In genomic region chr1:228452194-228453021, GRCh38 we compare ENCODE assay signal across 16 cellular contexts. TPM values are rescaled to one million over a fixed set of nuclear protein-coding genes. Genes with fewer than 3 reads are reported as not detected.
DNase-seq lines count a peak whose midpoint lies in the region; ATAC-seq, FAIRE-seq and TF ChIP-seq lines count a peak whose summit lies in the region.
"Had no signal": no experiment of that assay in that cellular context is flagged by ENCODE, and none has a peak within 500 bp of the region (broad histone marks: within the 10 kb centered on the region; RNA-seq: fewer than 3 reads in every experiment).

No MANE protein-coding gene starts in this region.

- in situ Hi-C loops in K562 (cut with MboI): loop anchor here (10.0 kb wide), 1 partner anchor 108 kb away; no protein-coding TSS in a partner anchor

- H3K9me3 ChIP-seq in K562 (replicated peaks; ENCODE audit: control insufficient read depth, insufficient read depth, low read depth, low read length) (no peaks in the 10 kb centered on the region), neuronal stem cell (replicated peaks in 1 of 2; ENCODE audit: control insufficient read depth in 2 of 2, insufficient read depth in 1 of 2, low read depth in 1 of 2, low read length in 2 of 2) (no peaks in the 10 kb centered on the region)
- H3K9me3 ChIP-seq: heart right ventricle had no signal

- H3K27ac ChIP-seq in K562 (ENCODE audit: extremely low read depth, low read depth, low read length): peak overlapping the region; percentile 41; the same call in 2 of the 3 replicates
- H3K27ac ChIP-seq in neuronal stem cell (replicated peaks; ENCODE audit: low read length): no peak overlapping the region
- H3K27ac ChIP-seq: heart right ventricle, SK-N-MC had no signal

- H2BK5ac ChIP-seq in neuronal stem cell (ENCODE audit: low read length): peak overlapping the region; percentile 24

- no peaks in the 10 kb centered on the region for H3K27me3 ChIP-seq in K562 (ENCODE audit: control insufficient read depth in 2 of 2, insufficient read depth in 2 of 2, low read length in 2 of 2)
- H3K27me3 ChIP-seq in neuronal stem cell (ENCODE audit: control insufficient read depth in 3 of 3, insufficient read depth in 3 of 3, low read depth in 1 of 3, low read length in 3 of 3): peaks cover 0 to 5% (median 0%) of the 10 kb centered on the region in 3 experiments

- TF ChIP-seq POLR2A in K562 (conservative IDR thresholded peaks at IDR 0.05): peak; percentile 42

- H3K4ac ChIP-seq in neuronal stem cell (ENCODE audit: low read length): no peak overlapping the region

- BruUV-seq in K562 (replicated peaks; lab: Mats Ljungman, UMichigan): no TSS peak

- peak overlapping the region; percentile 15; the same call in 1 of the 2 replicates for H3K4me2 ChIP-seq in K562 (ENCODE audit: insufficient read depth, low read length)
- no peak overlapping the region for H3K4me2 ChIP-seq in neuronal stem cell (ENCODE audit: insufficient read depth, low read length, poor library complexity, severe bottlenecking)

- ATAC-seq in K562 (peak; percentile 25), HG03460 (IDR thresholded peaks at IDR 0.05; ENCODE audit: unreplicated experiment) (no peak), HG02981 (IDR thresholded peaks at IDR 0.05; ENCODE audit: unreplicated experiment) (no peak)
- ATAC-seq: activated CD4-positive, CD25-positive, alpha-beta regulatory T cell treated with anti-CD3 and anti-CD28 coated beads, Interleukin-2, amount 50 U/mL, for 24 hours had no signal

- no peak for TF ChIP-seq CTCF in K562 (IDR thresholded peaks at IDR 0.05 in 2 of 3, conservative IDR thresholded peaks at IDR 0.05 in 1 of 3; ENCODE audit: insufficient read depth in 2 of 3, low read depth in 1 of 3, low read length in 3 of 3)

- H3K23ac ChIP-seq in neuronal stem cell (ENCODE audit: low read depth, low read length, poor library complexity): peak overlapping the region; percentile 60

- TF ChIP-seq EP300 in K562 (IDR thresholded peaks at IDR 0.05; ENCODE audit: low read length): peak; percentile 70

- 50% methylated on average over 10 of the region's 10 CpGs for WGBS in K562 (ENCODE audit: insufficient coverage, low coverage, missing lambda C conversion rate)
- WGBS in neuronal stem cell (ENCODE audit: extremely low coverage in 2 of 2, insufficient read length in 2 of 2, insufficient replicate concordance in 1 of 2), 2 donors: no CpG with 5 or more reads among the region's 10 CpGs

- no peaks in the 10 kb centered on the region; the same call in 1 of the 2 replicates for H4K20me1 ChIP-seq in K562 (replicated peaks; ENCODE audit: control insufficient read depth, insufficient read depth, low read length)

- POLR2A ChIA-PET in K562 (lab: Yijun Ruan, JAX): interaction anchor here (0.6 to 2.0 kb wide), 11 partner anchors 9 to 113 kb away, joined by 3 to 11 read pairs (median 4); no protein-coding TSS in a partner anchor

- no peak overlapping the region for H3K14ac ChIP-seq in neuronal stem cell (ENCODE audit: low read length)

- no peak overlapping the region for H2BK12ac ChIP-seq in neuronal stem cell (ENCODE audit: low read length)

- H3K4me3 ChIP-seq in K562 (no peak overlapping the region), neuronal stem cell (ENCODE audit: low read length in 2 of 2) (no peak overlapping the region)
- H3K4me3 ChIP-seq: heart right ventricle, SK-N-MC had no signal

- intact Hi-C loops in K562 (cut with micrococcal nuclease): loop anchor here (5.0 kb wide), 1 partner anchor 100 kb away; no protein-coding TSS in a partner anchor

- no peak overlapping the region for H2BK120ac ChIP-seq in neuronal stem cell (ENCODE audit: low read depth, low read length)

- peak overlapping the region; percentile 43 for H4K8ac ChIP-seq in neuronal stem cell (ENCODE audit: low read depth, low read length)

- peaks cover 15% of the 10 kb centered on the region for H3K9me1 ChIP-seq in K562 (ENCODE audit: control insufficient read depth, insufficient read depth, low read length)

- H3K79me2 ChIP-seq in K562 (ENCODE audit: control insufficient read depth, insufficient read depth, low read length): peaks cover 32% of the 10 kb centered on the region

- H2AFZ ChIP-seq in K562 (ENCODE audit: low read depth, low read length) (no peak overlapping the region), neuronal stem cell (ENCODE audit: low read length) (no peak overlapping the region)

- H2AK5ac ChIP-seq in neuronal stem cell (ENCODE audit: low read depth, low read length): peak overlapping the region; percentile 43

- FAIRE-seq in K562 (lab: Jason Lieb, UNC): peak; percentile 23
- FAIRE-seq: endothelial cell of umbilical vein had no signal

- no peak overlapping the region for H4K91ac ChIP-seq in neuronal stem cell (ENCODE audit: low read depth, low read length, poor library complexity)

- H3K18ac ChIP-seq in neuronal stem cell (ENCODE audit: low read length): no peak overlapping the region

- peaks cover 28 to 32% of the 10 kb centered on the region in 2 experiments for H3K4me1 ChIP-seq in K562 (replicated peaks in 1 of 2; ENCODE audit: control insufficient read depth in 2 of 2, insufficient read depth in 2 of 2, low read length in 2 of 2)
- peaks cover 0 to 3% of the 10 kb centered on the region in 2 donors for H3K4me1 ChIP-seq in neuronal stem cell (ENCODE audit: control insufficient read depth in 2 of 2, insufficient read depth in 1 of 2, low read depth in 1 of 2, low read length in 2 of 2)

- H2BK15ac ChIP-seq in neuronal stem cell (ENCODE audit: low read length): no peak overlapping the region

- CTCF ChIA-PET in K562 (lab: Yijun Ruan, JAX; ENCODE audit: low intra/inter-chr PET ratio): no interaction called here

- H3K79me1 ChIP-seq in neuronal stem cell (ENCODE audit: low read depth, low read length): no peaks in the 10 kb centered on the region

- DNase-seq in ELF-1 (ENCODE audit: low read depth, low spot score) (peak; percentile 40), NAMALWA (ENCODE audit: low spot score) (peak; percentile 15), K562 (ENCODE audit: extremely low read depth in 1 of 4, low spot score in 3 of 4) (peak; percentile 73 to 83 (median 78)), neuronal stem cell (ENCODE audit: low spot score) (no peak), DMS53 (lab: John Stamatoyannopoulos, UW) (no peak), HPDE6-E6E7 (ENCODE audit: extremely low spot score) (no peak)
- DNase-seq: DMS79 treated with DMSO at 0.1 percent for 48 hours, heart right ventricle, left cardiac atrium, NCI-H1048, posterior cingulate gyrus had no signal

- peaks cover 26% of the 10 kb centered on the region for H3K36me3 ChIP-seq in K562 (ENCODE audit: control insufficient read depth, insufficient read depth, low read length)
- H3K36me3 ChIP-seq in neuronal stem cell (replicated peaks in 1 of 2; ENCODE audit: control insufficient read depth in 2 of 2, insufficient read depth in 2 of 2, low read length in 2 of 2): peaks cover 0 to 11% of the 10 kb centered on the region in 2 donors

- H3K9ac ChIP-seq in K562 (ENCODE audit: insufficient read depth in 1 of 2, low read depth in 2 of 2, low read length in 2 of 2) (peak overlapping the region in 1 of 2 experiments; percentile 82; a peak in 2 of 4 replicates), neuronal stem cell (ENCODE audit: low read depth, low read length, poor library complexity) (no peak overlapping the region)

- no peak for TF ChIP-seq RAD21 in K562 (CRISPR knock-in tag; conservative IDR thresholded peaks at IDR 0.05 in 1 of 2, IDR thresholded peaks at IDR 0.05 in 1 of 2)

RNA-seq across cellular contexts. Expression of gene RNF187, which starts 34.8 kb away (rescaled TPM):
- total RNA-seq in K562 (2011; cell fraction: chromatin; rRNA removed; ENCODE audit: low replicate concordance): 15.0 and 31.2 TPM in 2 replicates
- 24.3 and 25.7 TPM in 2 replicates for total RNA-seq in K562 (2011; cell fraction: nucleolus; rRNA removed)
- 24.3 and 28.9 TPM in 2 replicates for total RNA-seq in K562 (2011; cell fraction: nucleoplasm; rRNA removed)
- total RNA-seq in K562 (2014; rRNA removed): 44.1 and 53.7 TPM in 2 replicates
- total RNA-seq in K562 (2014; rRNA removed; fragmentation: Illumina TruSeq; extraction: Trizol): 32.0 and 40.3 TPM in 2 replicates
- 36.8 and 38.1 TPM in 2 replicates for total RNA-seq in K562 (2015; rRNA removed; fragmentation: Illumina TruSeq; extraction: Trizol)
- total RNA-seq in K562 (2021): 114 and 119 TPM in 2 replicates
- 45.6 and 52.7 TPM in 2 replicates for polyA plus RNA-seq in K562 (2011; rRNA removed)
- polyA plus RNA-seq in K562 (2011; cell fraction: cytosol; rRNA removed): 69.5 and 81.8 TPM in 2 replicates
- 23.0 and 28.0 TPM in 2 replicates for polyA plus RNA-seq in K562 (2011; cell fraction: nucleus; rRNA removed)
- 80.6 and 187 TPM in 2 replicates for polyA plus RNA-seq in K562 (2012)
- 53.9 and 60.8 TPM in 2 replicates for polyA plus RNA-seq in K562 (2014; fragmentation: Illumina TruSeq; extraction: Trizol)
- 1 to 10 TPM; 2.3 to 3.2 TPM for polyA plus RNA-seq in K562 (2014; fragmentation: Nextera tagmentation; extraction: Ambion mirVana)
- polyA plus RNA-seq in K562 (2014; rRNA removed): 41.9 and 42.2 TPM in 2 replicates
- 42.6 and 50.7 TPM in 2 replicates for polyA minus RNA-seq in K562 (2011; rRNA and poly(A)+ RNA removed)
- 44.9 and 65.3 TPM in 2 replicates for polyA minus RNA-seq in K562 (2011; cell fraction: cytosol; rRNA and poly(A)+ RNA removed)
- polyA minus RNA-seq in K562 (2011; cell fraction: nucleus; rRNA and poly(A)+ RNA removed): 7.5 and 16.1 TPM in 2 replicates
- 35.9 TPM for polyA plus RNA-seq in neuronal stem cell (2013, experiment 1 of 2)
- 35.7 TPM for polyA plus RNA-seq in neuronal stem cell (2013, experiment 2 of 2)

RNA-seq across cellular contexts. Expression of gene TRIM17, which starts 35.7 kb away (rescaled TPM):
- total RNA-seq in K562 (2011; cell fraction: chromatin; rRNA removed; ENCODE audit: low replicate concordance): not detected in 2 replicates
- 0.26 TPM in 1 of 2 replicates, not detected in the other for total RNA-seq in K562 (2011; cell fraction: nucleolus; rRNA removed)
- total RNA-seq in K562 (2011; cell fraction: nucleoplasm; rRNA removed): not detected in 2 replicates
- total RNA-seq in K562 (2014; rRNA removed) (not detected in 2 replicates), K562 (2014; rRNA removed; fragmentation: Illumina TruSeq; extraction: Trizol) (not detected in 2 replicates), K562 (2015; rRNA removed; fragmentation: Illumina TruSeq; extraction: Trizol) (not detected in 2 replicates), K562 (2021) (not detected in 2 replicates)
- polyA plus RNA-seq in K562 (2011; rRNA removed) (not detected in 2 replicates), K562 (2014; fragmentation: Illumina TruSeq; extraction: Trizol) (not detected in 2 replicates), K562 (2014; fragmentation: Nextera tagmentation; extraction: Ambion mirVana) (not detected), K562 (2014; rRNA removed) (not detected in 2 replicates)
- not detected in 2 replicates for polyA plus RNA-seq in K562 (2011; cell fraction: cytosol; rRNA removed)
- polyA plus RNA-seq in K562 (2011; cell fraction: nucleus; rRNA removed): 0.07 TPM in 1 of 2 replicates, not detected in the other
- 0.35 and 0.83 TPM in 2 replicates for polyA plus RNA-seq in K562 (2012)
- polyA minus RNA-seq in K562 (2011; rRNA and poly(A)+ RNA removed): not detected in 2 replicates
- not detected in 2 replicates for polyA minus RNA-seq in K562 (2011; cell fraction: cytosol; rRNA and poly(A)+ RNA removed)
- polyA minus RNA-seq in K562 (2011; cell fraction: nucleus; rRNA and poly(A)+ RNA removed): not detected in 2 replicates
- polyA plus RNA-seq in neuronal stem cell (2013, experiment 1 of 2): 4.1 TPM
- polyA plus RNA-seq in neuronal stem cell (2013, experiment 2 of 2): 3.7 TPM
- total RNA-seq: endothelial cell of umbilical vein had no signal
- polyA plus RNA-seq: endothelial cell of umbilical vein had no signal

RNA-seq across cellular contexts. Expression of gene TRIM11, which starts 45.8 kb away (rescaled TPM):
- total RNA-seq in K562 (2011; cell fraction: chromatin; rRNA removed; ENCODE audit: low replicate concordance): 106 and 219 TPM in 2 replicates
- 114 and 116 TPM in 2 replicates for total RNA-seq in K562 (2011; cell fraction: nucleolus; rRNA removed)
- total RNA-seq in K562 (2011; cell fraction: nucleoplasm; rRNA removed): 107 and 126 TPM in 2 replicates
- total RNA-seq in K562 (2014; rRNA removed) (45.1 and 49.1 TPM in 2 replicates), K562 (2014; rRNA removed; fragmentation: Illumina TruSeq; extraction: Trizol) (14.8 and 18.0 TPM in 2 replicates), K562 (2015; rRNA removed; fragmentation: Illumina TruSeq; extraction: Trizol) (29.7 and 29.8 TPM in 2 replicates), K562 (2021) (64.3 and 66.8 TPM in 2 replicates)
- polyA plus RNA-seq in K562 (2011; rRNA removed) (17.5 and 26.5 TPM in 2 replicates), K562 (2014; fragmentation: Illumina TruSeq; extraction: Trizol) (33.7 and 35.0 TPM in 2 replicates), K562 (2014; fragmentation: Nextera tagmentation; extraction: Ambion mirVana) (1 to 10 TPM; 3.6 to 3.8 TPM), K562 (2014; rRNA removed) (34.4 and 43.0 TPM in 2 replicates)
- polyA plus RNA-seq in K562 (2011; cell fraction: cytosol; rRNA removed): 15.7 and 25.5 TPM in 2 replicates
- polyA plus RNA-seq in K562 (2011; cell fraction: nucleus; rRNA removed): 67.6 and 116 TPM in 2 replicates
- polyA plus RNA-seq in K562 (2012): 33.4 and 43.7 TPM in 2 replicates
- polyA minus RNA-seq in K562 (2011; rRNA and poly(A)+ RNA removed): 24.4 and 25.6 TPM in 2 replicates
- 22.2 and 23.9 TPM in 2 replicates for polyA minus RNA-seq in K562 (2011; cell fraction: cytosol; rRNA and poly(A)+ RNA removed)
- polyA minus RNA-seq in K562 (2011; cell fraction: nucleus; rRNA and poly(A)+ RNA removed): 42.0 and 46.8 TPM in 2 replicates
- polyA plus RNA-seq in neuronal stem cell (2013, experiment 1 of 2): 13.5 TPM
- 13.3 TPM for polyA plus RNA-seq in neuronal stem cell (2013, experiment 2 of 2)

Comparison
In these comparisons a context has a peak if more than half of its experiments do, and no peak if none do; other contexts are left out.
1. DNase-seq: peak in ELF-1 (single experiment), NAMALWA (single experiment) and K562 (4 of 4); none in neuronal stem cell (single experiment), DMS53 (single experiment) and HPDE6-E6E7 (single experiment).